Comparison of ENCODE assay signal across 22 cellular contexts in the genomic region with DNA sequence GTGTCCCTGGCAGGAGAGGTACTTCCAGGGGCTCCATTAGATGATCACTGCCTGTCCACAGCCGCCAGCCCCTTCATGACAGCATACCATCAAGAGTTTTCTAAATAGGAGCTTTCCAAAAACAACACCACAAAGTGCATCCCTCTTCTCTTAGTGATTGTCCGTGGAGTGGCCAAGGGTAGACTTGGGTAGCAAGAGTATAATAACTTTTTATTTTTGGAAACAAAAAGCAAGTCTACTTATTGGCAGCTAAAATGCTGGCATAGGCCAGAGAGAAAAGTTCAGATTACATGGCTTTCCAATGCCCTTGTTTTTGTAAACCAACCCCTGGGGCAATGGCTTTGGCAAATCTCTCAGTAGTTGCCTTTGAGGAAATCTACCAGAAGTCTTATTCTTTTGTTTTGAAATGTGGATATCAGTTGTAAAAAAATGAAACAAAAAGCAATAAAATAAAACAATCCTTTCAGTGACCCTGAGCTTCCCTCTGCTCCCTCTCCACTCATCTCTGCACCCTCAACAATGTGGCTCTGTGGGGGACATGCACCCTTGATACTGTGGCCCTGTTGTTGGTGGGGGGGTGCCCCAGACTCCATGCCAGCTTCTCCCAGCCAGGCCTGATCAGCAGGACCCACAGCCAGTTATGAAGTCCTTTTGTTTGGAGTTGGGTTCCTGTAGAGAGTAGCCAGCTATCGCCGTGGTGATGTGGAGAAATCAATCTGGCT.
"Had no signal": no experiment of that assay in that cellular context is flagged by ENCODE, and none has a peak within 500 bp of the region (broad histone marks: within the 10 kb centered on the region; RNA-seq: fewer than 3 reads in every experiment).

No MANE protein-coding gene starts in this region.

- ATAC-seq: activated CD4-positive, CD25-positive, alpha-beta regulatory T cell treated with anti-CD3 and anti-CD28 coated beads, Interleukin-2, amount 50 U/mL, for 24 hours; body of pancreas; mucosa of descending colon; pancreas; stimulated activated naive B cell treated with anti-CD40 and anti-IgM and Interleukin-4, amounts not matched to agents 10 μg/mL and 1 μg/mL and 100 μg/mL, for 72 hours had no signal

- DNase-seq: activated CD4-positive, alpha-beta memory T cell treated with anti-CD3 and anti-CD28 coated beads for 36 hours; activated CD4-positive, alpha-beta T cell treated with anti-CD3 and anti-CD28 coated beads for 48 hours; activated CD8-positive, alpha-beta memory T cell treated with anti-CD3 and anti-CD28 coated beads, Interleukin-2, amount 50 U/mL, for 4 hours; activated gamma-delta T cell treated with Interleukin-2 at 50 U/mL for 16 hours; activated naive CD4-positive, alpha-beta T cell treated with anti-CD3 and anti-CD28 coated beads, Interleukin-2, amount 50 U/mL, for 16 hours; activated T-cell treated with anti-CD3 and anti-CD28 coated beads, Interleukin-2, amount 50 U/mL, for 24 hours; body of pancreas; glutamatergic neuron; islet precursor cell; left ventricle myocardium inferior; mucosa of descending colon; nephron progenitor cell; pancreas; retina; stimulated activated CD4-positive, alpha-beta T cell treated with anti-CD3 and anti-CD28 coated beads, Interleukin-15, amount 100 ng/mL, for 24 hours; stimulated activated CD4-positive, alpha-beta T cell treated with anti-CD3 and anti-CD28 coated beads, Interleukin-2, amount 100 ng/mL, for 24 hours; stimulated activated naive B cell treated with anti-CD40 and anti-IgM and Interleukin-4, amounts not matched to agents 10 μg/mL and 1 μg/mL and 100 μg/mL, for 72 hours; SW 1271; T1000; trophoblast cell; WERI-Rb-1 had no signal
